35 cellular contexts compared by ENCODE assay signal in genomic region chr13:60221581-60221980, GRCh38.
"Had no signal": no experiment of that assay in that cellular context is flagged by ENCODE, and none has a peak within 500 bp of the region (broad histone marks: within the 10 kb centered on the region; RNA-seq: fewer than 3 reads in every experiment).

No MANE protein-coding gene starts in this region.

- H3K36me3 ChIP-seq: MG63 had no signal

- H3K4me3 ChIP-seq: MG63 had no signal

- DNase-seq: Karpas-422, Kasumi-1, MG63, MM.1S, MV-4-11, NCI-H1048, NCI-H1092, NCI-H1092 treated with DMSO at 0.1 percent for 48 hours, NCI-H1105, NCI-H1105 treated with DMSO at 0.1 percent for 48 hours, NCI-H1417, NCI-H1417 treated with DMSO at 0.1 percent for 48 hours, NCI-H1436, NCI-H1436 treated with DMSO at 0.1 percent for 48 hours, NCI-H146, NCI-H1694, NCI-H1694 treated with DMSO at 0.1 percent for 48 hours, NCI-H187, NCI-H187 treated with DMSO at 0.1 percent for 48 hours, NCI-H1930, NCI-H2029, NCI-H2029 treated with DMSO at 0.1 percent for 48 hours, NCI-H2081, NCI-H2081 treated with DMSO at 0.1 percent for 48 hours, NCI-H2107, NCI-H2171, NCI-H2171 treated with DMSO at 0.1 percent for 48 hours, NCI-H2227 treated with DMSO at 0.1 percent for 48 hours, NCI-H226, NCI-H345, NCI-H446, NCI-H446 treated with DMSO at 0.1 percent for 48 hours, NCI-H510A, NCI-H510A treated with DMSO at 0.1 percent for 48 hours, NCI-H524 had no signal
